Comparison of ENCODE assay signal across 11 cellular contexts in genomic region chr3:189914799-189915198, GRCh38.
DNase-seq lines count a peak whose midpoint lies in the region; ATAC-seq and TF ChIP-seq lines count a peak whose summit lies in the region.
"Had no signal": no experiment of that assay in that cellular context is flagged by ENCODE, and none has a peak within 500 bp of the region (broad histone marks: within the 10 kb centered on the region; RNA-seq: fewer than 3 reads in every experiment).

No MANE protein-coding gene starts in this region.

- no peak overlapping the region for H3K27ac ChIP-seq in adrenal gland
- no peak overlapping the region for H3K27ac ChIP-seq in left lung
- H3K27ac ChIP-seq: prostate gland had no signal

- no peaks in the 10 kb centered on the region for H3K36me3 Mint-ChIP-seq in activated T-helper 2 cell treated with anti-CD3 and anti-CD28 coated beads, Interferon-gamma antibody, Interleukin-2, Interleukin-4, amounts not matched to agents 10 μg/mL and 5 μg/mL and 100 μg/mL, durations not matched to agents 14 hours and 24 hours and 36 hours (ENCODE audit: low read depth)

- no peak overlapping the region for H3K4me3 Mint-ChIP-seq in activated T-helper 2 cell treated with anti-CD3 and anti-CD28 coated beads, Interferon-gamma antibody, Interleukin-2, Interleukin-4, amounts not matched to agents 10 μg/mL and 5 μg/mL and 100 μg/mL, durations not matched to agents 14 hours and 24 hours and 36 hours (ENCODE audit: low read depth)
- H3K4me3 Mint-ChIP-seq: activated CD4-positive, alpha-beta memory T cell treated with anti-CD3 and anti-CD28 coated beads, Interleukin-2, amount 10 ng/mL, durations not matched to agents 7 days and 5 days had no signal

- no peaks in the 10 kb centered on the region for H3K27me3 Mint-ChIP-seq in activated T-helper 2 cell treated with anti-CD3 and anti-CD28 coated beads, Interferon-gamma antibody, Interleukin-2, Interleukin-4, amounts not matched to agents 10 μg/mL and 5 μg/mL and 100 μg/mL, durations not matched to agents 14 hours and 24 hours and 36 hours (ENCODE audit: low read depth)
- H3K27me3 Mint-ChIP-seq: activated CD4-positive, alpha-beta memory T cell treated with anti-CD3 and anti-CD28 coated beads, Interleukin-2, amount 10 ng/mL, durations not matched to agents 7 days and 5 days had no signal

- no peaks in the 10 kb centered on the region for H3K9me3 Mint-ChIP-seq in activated T-helper 2 cell treated with anti-CD3 and anti-CD28 coated beads, Interferon-gamma antibody, Interleukin-2, Interleukin-4, amounts not matched to agents 10 μg/mL and 5 μg/mL and 100 μg/mL, durations not matched to agents 14 hours and 24 hours and 36 hours
- H3K9me3 Mint-ChIP-seq: activated CD4-positive, alpha-beta memory T cell treated with anti-CD3 and anti-CD28 coated beads, Interleukin-2, amount 10 ng/mL, durations not matched to agents 7 days and 5 days had no signal

- H3K4me1 Mint-ChIP-seq in activated T-helper 2 cell treated with anti-CD3 and anti-CD28 coated beads, Interferon-gamma antibody, Interleukin-2, Interleukin-4, amounts not matched to agents 10 μg/mL and 5 μg/mL and 100 μg/mL, durations not matched to agents 14 hours and 24 hours and 36 hours (ENCODE audit: low read depth): peaks cover 10% of the 10 kb centered on the region
- H3K4me1 Mint-ChIP-seq: activated CD4-positive, alpha-beta memory T cell treated with anti-CD3 and anti-CD28 coated beads, Interleukin-2, amount 10 ng/mL, durations not matched to agents 7 days and 5 days had no signal

- H3K4me1 ChIP-seq in adrenal gland (replicated peaks in 1 of 2) (no peaks in the 10 kb centered on the region), left lung (no peaks in the 10 kb centered on the region)
- H3K4me1 ChIP-seq: prostate gland had no signal

- no peak overlapping the region for H3K4me3 ChIP-seq in adrenal gland
- H3K4me3 ChIP-seq in left lung: no peak overlapping the region
- H3K4me3 ChIP-seq: prostate gland had no signal

- H3K9me3 ChIP-seq in adrenal gland (replicated peaks in 1 of 3) (no peaks in the 10 kb centered on the region), left lung (no peaks in the 10 kb centered on the region)
- H3K9me3 ChIP-seq: prostate gland had no signal

- ATAC-seq in left lung (peak; percentile 62), HG02642 (IDR thresholded peaks at IDR 0.05; ENCODE audit: poor library complexity, unreplicated experiment) (no peak), GM19035 (IDR thresholded peaks at IDR 0.05; ENCODE audit: unreplicated experiment) (no peak)

- TF ChIP-seq CTCF in adrenal gland (IDR thresholded peaks at IDR 0.05) (no peak), left lung (IDR thresholded peaks at IDR 0.05) (no peak)

- DNase-seq in Ammon's horn (ENCODE audit: low spot score) (peak; percentile 17), LHCN-M2 (ENCODE audit: low read depth) (peak; percentile 92), adrenal gland (peak in 5 of 7 donors; percentile 17 to 53 (median 36)), left lung (no peak), NCI-H2171 (lab: John Stamatoyannopoulos, UW) (no peak)
- DNase-seq in activated T-helper 2 cell treated with anti-CD3 and anti-CD28 coated beads, Interferon-gamma antibody, Interleukin-2, Interleukin-4, amounts not matched to agents 10 μg/mL and 5 μg/mL and 100 μg/mL, durations not matched to agents 14 hours and 24 hours and 36 hours (ENCODE audit: low spot score): no peak
- DNase-seq: activated CD4-positive, alpha-beta memory T cell treated with anti-CD3 and anti-CD28 coated beads, Interleukin-2, amount 10 ng/mL, durations not matched to agents 7 days and 5 days; DMS79 treated with DMSO at 0.1 percent for 48 hours had no signal

- WGBS in adrenal gland, 4 donors: 38 to 72% (median 51%) methylated on average over 3 of the region's 3 CpGs

- no peak for TF ChIP-seq POLR2A in adrenal gland (IDR thresholded peaks at IDR 0.05)

- H3K27ac Mint-ChIP-seq in activated T-helper 2 cell treated with anti-CD3 and anti-CD28 coated beads, Interferon-gamma antibody, Interleukin-2, Interleukin-4, amounts not matched to agents 10 μg/mL and 5 μg/mL and 100 μg/mL, durations not matched to agents 14 hours and 24 hours and 36 hours: no peak overlapping the region
- H3K27ac Mint-ChIP-seq: activated CD4-positive, alpha-beta memory T cell treated with anti-CD3 and anti-CD28 coated beads, Interleukin-2, amount 10 ng/mL, durations not matched to agents 7 days and 5 days had no signal

- intact Hi-C loops in adrenal gland (cut with DNase I) (no loop called here), left lung (cut with DNase I) (no loop called here)
- intact Hi-C loops in activated T-helper 2 cell treated with anti-CD3 and anti-CD28 coated beads, Interferon-gamma antibody, Interleukin-2, Interleukin-4, amounts not matched to agents 10 μg/mL and 5 μg/mL and 100 μg/mL, durations not matched to agents 14 hours and 24 hours and 36 hours (cut with micrococcal nuclease): no loop called here

- no peaks in the 10 kb centered on the region for H3K36me3 ChIP-seq in adrenal gland (replicated peaks in 1 of 2)
- no peaks in the 10 kb centered on the region for H3K36me3 ChIP-seq in left lung
- H3K36me3 ChIP-seq: prostate gland had no signal

- H3K27me3 ChIP-seq in adrenal gland (no peaks in the 10 kb centered on the region), left lung (no peaks in the 10 kb centered on the region)

Comparison
In these comparisons a context has a peak if more than half of its experiments do, and no peak if none do; other contexts are left out.
1. DNase-seq: peak in Ammon's horn (single experiment), LHCN-M2 (single experiment) and adrenal gland (5 of 7); none in left lung (0 of 2), NCI-H2171 (single experiment) and activated T-helper 2 cell treated with anti-CD3 and anti-CD28 coated beads, Interferon-gamma antibody, Interleukin-2, Interleukin-4, amounts not matched to agents 10 μg/mL and 5 μg/mL and 100 μg/mL, durations not matched to agents 14 hours and 24 hours and 36 hours (single experiment).